Comparison of ENCODE assay signal across 1 cellular context in the genomic region with DNA sequence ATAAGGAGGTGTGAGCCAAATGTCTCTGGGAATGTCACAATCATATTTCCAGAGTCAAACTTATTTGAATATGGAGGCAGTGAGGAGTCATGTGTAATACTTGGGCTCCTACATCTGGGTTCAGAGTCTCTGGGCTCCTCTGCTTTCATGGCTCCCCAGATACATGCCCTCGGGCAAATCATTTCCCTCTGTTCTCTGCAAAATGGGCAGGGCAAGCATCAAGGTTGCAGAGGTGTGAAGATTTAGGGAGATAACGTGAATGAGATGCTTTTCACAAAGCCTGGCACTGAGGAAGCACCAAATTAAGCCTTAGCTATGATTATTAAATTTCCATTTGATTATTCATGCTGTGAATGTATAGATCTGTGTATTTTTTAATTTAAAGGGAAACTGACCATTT.
TF ChIP-seq lines count a peak whose summit lies in the region.

No MANE protein-coding gene starts in this region.

TF ChIP-seq in IMR-90, 13 proteins besides CTCF, POLR2A, EP300 and RAD21:
- TF ChIP-seq BHLHE40 (IDR thresholded peaks at IDR 0.05; ENCODE audit: low read depth, low read length) (no peak), MXI1 (IDR thresholded peaks at IDR 0.05; ENCODE audit: borderline replicate concordance, low read depth, low read length) (no peak), NFE2L2 (IDR thresholded peaks at IDR 0.05; ENCODE audit: low read depth, low read length) (no peak), CHD1 (IDR thresholded peaks at IDR 0.05; ENCODE audit: low read depth, low read length) (no peak), SMC3 (IDR thresholded peaks at IDR 0.05; ENCODE audit: low read depth, low read length) (no peak), FOS (IDR thresholded peaks at IDR 0.05; ENCODE audit: low read depth, low read length) (no peak), RFX5 (IDR thresholded peaks at IDR 0.05; ENCODE audit: low read depth, low read length) (no peak), CEBPB (IDR thresholded peaks at IDR 0.05; ENCODE audit: low read depth, low read length) (no peak), MAZ (IDR thresholded peaks at IDR 0.05; ENCODE audit: borderline replicate concordance, low read depth, low read length) (no peak), RCOR1 (IDR thresholded peaks at IDR 0.05; ENCODE audit: insufficient replicate concordance, low read length) (no peak), MAFK (IDR thresholded peaks at IDR 0.05; ENCODE audit: low read depth, low read length) (no peak)
- TF ChIP-seq, protein P1, sequence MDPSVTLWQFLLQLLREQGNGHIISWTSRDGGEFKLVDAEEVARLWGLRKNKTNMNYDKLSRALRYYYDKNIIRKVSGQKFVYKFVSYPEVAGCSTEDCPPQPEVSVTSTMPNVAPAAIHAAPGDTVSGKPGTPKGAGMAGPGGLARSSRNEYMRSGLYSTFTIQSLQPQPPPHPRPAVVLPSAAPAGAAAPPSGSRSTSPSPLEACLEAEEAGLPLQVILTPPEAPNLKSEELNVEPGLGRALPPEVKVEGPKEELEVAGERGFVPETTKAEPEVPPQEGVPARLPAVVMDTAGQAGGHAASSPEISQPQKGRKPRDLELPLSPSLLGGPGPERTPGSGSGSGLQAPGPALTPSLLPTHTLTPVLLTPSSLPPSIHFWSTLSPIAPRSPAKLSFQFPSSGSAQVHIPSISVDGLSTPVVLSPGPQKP (IDR thresholded peaks at IDR 0.05; ENCODE audit: borderline replicate concordance, low read depth, low read length) = no peak
- TF ChIP-seq, protein P2, sequence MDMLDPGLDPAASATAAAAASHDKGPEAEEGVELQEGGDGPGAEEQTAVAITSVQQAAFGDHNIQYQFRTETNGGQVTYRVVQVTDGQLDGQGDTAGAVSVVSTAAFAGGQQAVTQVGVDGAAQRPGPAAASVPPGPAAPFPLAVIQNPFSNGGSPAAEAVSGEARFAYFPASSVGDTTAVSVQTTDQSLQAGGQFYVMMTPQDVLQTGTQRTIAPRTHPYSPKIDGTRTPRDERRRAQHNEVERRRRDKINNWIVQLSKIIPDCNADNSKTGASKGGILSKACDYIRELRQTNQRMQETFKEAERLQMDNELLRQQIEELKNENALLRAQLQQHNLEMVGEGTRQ (IDR thresholded peaks at IDR 0.05; ENCODE audit: low read depth, low read length) = no peak
